ENCODE assay signal across 29 cellular contexts in genomic region chr5:160039810-160040470, GRCh38. TPM values are rescaled to one million over a fixed set of nuclear protein-coding genes. Genes with fewer than 3 reads are reported as not detected.
DNase-seq lines count a peak whose midpoint lies in the region; ATAC-seq, FAIRE-seq and TF ChIP-seq lines count a peak whose summit lies in the region.
"Had no signal": no experiment of that assay in that cellular context is flagged by ENCODE, and none has a peak within 500 bp of the region (broad histone marks: within the 10 kb centered on the region; RNA-seq: fewer than 3 reads in every experiment).

No MANE protein-coding gene starts in this region.

- H3K9me2 ChIP-seq in hepatocyte (replicated peaks; ENCODE audit: insufficient read depth) = no peaks in the 10 kb centered on the region

- no peak for FAIRE-seq in bronchial epithelial cell (lab: Jason Lieb, UNC)
- FAIRE-seq: astrocyte, GM18507 had no signal

- H3K4me3 ChIP-seq in bronchial epithelial cell (ENCODE audit: low read depth, low read length) (no peak overlapping the region), hepatocyte (no peak overlapping the region)
- H3K4me3 ChIP-seq: GM23248, upper lobe of left lung had no signal

- peaks cover 5% of the 10 kb centered on the region for H3K4me1 ChIP-seq in hepatocyte (ENCODE audit: insufficient read depth)
- H3K4me1 ChIP-seq: upper lobe of left lung had no signal

- no peak overlapping the region for H2AFZ ChIP-seq in hepatocyte
- H2AFZ ChIP-seq: GM23248 had no signal

- no peak overlapping the region for H3K4me2 ChIP-seq in hepatocyte

- WGBS in hepatocyte (ENCODE audit: low lambda C conversion rate, missing lambda C conversion rate) = 67% methylated on average over 2 of the region's 2 CpGs

- H3K79me2 ChIP-seq in hepatocyte = no peaks in the 10 kb centered on the region

- TF ChIP-seq CTCF in bronchial epithelial cell (IDR thresholded peaks at IDR 0.05; ENCODE audit: insufficient read depth, low read length, severe bottlenecking) (no peak), hepatocyte (IDR thresholded peaks at IDR 0.05; ENCODE audit: poor library complexity) (no peak)

- H3K27me3 ChIP-seq in bronchial epithelial cell (ENCODE audit: control insufficient read depth, insufficient read depth, low read length) = no peaks in the 10 kb centered on the region
- no peaks in the 10 kb centered on the region for H3K27me3 ChIP-seq in hepatocyte
- H3K27me3 ChIP-seq: upper lobe of left lung had no signal

- H3K36me3 ChIP-seq in bronchial epithelial cell (ENCODE audit: control insufficient read depth, insufficient read depth, low read length) = peaks cover 5% of the 10 kb centered on the region
- H3K36me3 ChIP-seq in hepatocyte (replicated peaks; ENCODE audit: insufficient read depth, low read depth) = no peaks in the 10 kb centered on the region

- DNase-seq in DMS53 (lab: John Stamatoyannopoulos, UW) = peak; percentile 76
- DNase-seq in LoVo (ENCODE audit: low spot score) = peak; percentile 8
- peak; percentile 89 for DNase-seq in bronchial epithelial cell (ENCODE audit: low read depth)
- peak; percentile 21 for DNase-seq in hepatocyte (ENCODE audit: low spot score)
- no peak for DNase-seq in NOMO-1 (lab: John Stamatoyannopoulos, UW; ENCODE audit: unreplicated experiment in 2 of 2)
- DNase-seq in NCI-H1092 (lab: John Stamatoyannopoulos, UW) = no peak
- no peak for DNase-seq in NCI-H1092 treated with DMSO at 0.1 percent for 48 hours (lab: John Stamatoyannopoulos, UW)
- DNase-seq: activated CD4-positive, alpha-beta T cell treated with anti-CD3 and anti-CD28 coated beads for 48 hours; activated CD8-positive, alpha-beta memory T cell treated with anti-CD3 and anti-CD28 coated beads for 24 hours; activated effector memory CD4-positive, alpha-beta T cell treated with Interleukin-2 at 50 U/mL for 16 hours; activated naive CD8-positive, alpha-beta T cell treated with anti-CD3 and anti-CD28 coated beads for 36 hours; foreskin melanocyte; GF-D8; GM23248; mesendoderm; NCI-H2081; posterior cingulate gyrus; right cardiac atrium; Right ventricle myocardium superior; stimulated activated CD4-positive, alpha-beta T cell treated with anti-CD3 and anti-CD28 coated beads, Interleukin-4, amount 100 ng/mL, for 24 hours; substantia nigra; T-helper 9 cell; upper lobe of left lung; WERI-Rb-1 had no signal

- H3K9me3 ChIP-seq in hepatocyte (ENCODE audit: low read depth) = no peaks in the 10 kb centered on the region
- H3K9me3 ChIP-seq: upper lobe of left lung had no signal

- ATAC-seq in GM21619 (IDR thresholded peaks at IDR 0.05; ENCODE audit: unreplicated experiment) = no peak
- ATAC-seq: left lobe of liver; right cardiac atrium; stimulated activated effector memory CD8-positive, alpha-beta T cell treated with anti-CD3 and anti-CD28 coated beads, Interleukin-12 subunit alpha, Interleukin-12 subunit beta, amount 100 ng/mL, for 72 hours had no signal

- H4K20me1 ChIP-seq in hepatocyte (ENCODE audit: insufficient read depth, poor library complexity, severe bottlenecking) = no peaks in the 10 kb centered on the region

- H3K27ac ChIP-seq in hepatocyte = peak overlapping the region; percentile 36
- H3K27ac ChIP-seq: GM23248, upper lobe of left lung, WERI-Rb-1 had no signal

RNA-seq across cellular contexts. Expression of gene TTC1, which starts 31.0 kb away (rescaled TPM):
- total RNA-seq in bronchial epithelial cell (25.5 and 42.4 TPM in 2 replicates), hepatocyte (41.8 and 46.9 TPM in 2 replicates)
- polyA plus RNA-seq in hepatocyte = 50.2 and 57.3 TPM in 2 replicates

Comparison
In these comparisons a context has a peak if more than half of its experiments do, and no peak if none do; other contexts are left out.
1. DNase-seq: peak in DMS53 (single experiment), LoVo (single experiment), bronchial epithelial cell (single experiment) and hepatocyte (single experiment); none in NOMO-1 (0 of 2), NCI-H1092 (single experiment) and NCI-H1092 treated with DMSO at 0.1 percent for 48 hours (single experiment).